Comparison of ENCODE assay signal across 2 cellular contexts in the genomic region with DNA sequence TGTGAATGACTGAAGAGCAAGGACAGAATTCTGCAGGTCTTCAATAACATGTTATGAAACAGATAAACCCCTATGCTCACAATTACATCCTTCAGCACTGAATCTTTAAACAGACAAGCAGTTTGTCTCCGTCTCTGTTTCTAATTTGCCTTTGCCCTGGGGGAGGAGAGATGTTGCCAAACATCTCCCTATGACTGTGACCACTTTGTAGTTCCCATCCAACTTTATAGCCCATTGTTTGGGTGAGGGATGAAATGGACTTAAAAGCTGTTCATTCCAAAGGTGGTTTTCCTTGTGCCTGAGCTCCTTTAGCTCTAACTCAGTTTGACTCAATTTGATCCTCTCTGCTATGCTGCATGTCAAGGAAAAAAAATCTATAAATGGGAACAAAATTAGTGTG.
TF ChIP-seq lines count a peak whose summit lies in the region.

No MANE protein-coding gene starts in this region.

TF ChIP-seq in GM23338, 12 proteins besides CTCF, POLR2A, EP300 and RAD21 (continued from another document and continues in another):
- TF ChIP-seq ETS1 (IDR thresholded peaks at IDR 0.05) (no peak), ZNF331 (CRISPR knock-in tag; IDR thresholded peaks at IDR 0.05; ENCODE audit: low read depth) (no peak), POLR2AphosphoS5 (IDR thresholded peaks at IDR 0.05; ENCODE audit: low read depth) (no peak), EZH2 (IDR thresholded peaks at IDR 0.05; ENCODE audit: low read depth, unreplicated experiment) (no peak), EZH2phosphoT487 (IDR thresholded peaks at IDR 0.05; ENCODE audit: unreplicated experiment) (no peak), CREB1 (CRISPR knock-in tag; IDR thresholded peaks at IDR 0.05; ENCODE audit: low read depth) (no peak), ZNF114 (CRISPR knock-in tag; IDR thresholded peaks at IDR 0.05) (no peak), NANOG (IDR thresholded peaks at IDR 0.05; ENCODE audit: borderline replicate concordance) (no peak)
- TF ChIP-seq, protein P1, sequence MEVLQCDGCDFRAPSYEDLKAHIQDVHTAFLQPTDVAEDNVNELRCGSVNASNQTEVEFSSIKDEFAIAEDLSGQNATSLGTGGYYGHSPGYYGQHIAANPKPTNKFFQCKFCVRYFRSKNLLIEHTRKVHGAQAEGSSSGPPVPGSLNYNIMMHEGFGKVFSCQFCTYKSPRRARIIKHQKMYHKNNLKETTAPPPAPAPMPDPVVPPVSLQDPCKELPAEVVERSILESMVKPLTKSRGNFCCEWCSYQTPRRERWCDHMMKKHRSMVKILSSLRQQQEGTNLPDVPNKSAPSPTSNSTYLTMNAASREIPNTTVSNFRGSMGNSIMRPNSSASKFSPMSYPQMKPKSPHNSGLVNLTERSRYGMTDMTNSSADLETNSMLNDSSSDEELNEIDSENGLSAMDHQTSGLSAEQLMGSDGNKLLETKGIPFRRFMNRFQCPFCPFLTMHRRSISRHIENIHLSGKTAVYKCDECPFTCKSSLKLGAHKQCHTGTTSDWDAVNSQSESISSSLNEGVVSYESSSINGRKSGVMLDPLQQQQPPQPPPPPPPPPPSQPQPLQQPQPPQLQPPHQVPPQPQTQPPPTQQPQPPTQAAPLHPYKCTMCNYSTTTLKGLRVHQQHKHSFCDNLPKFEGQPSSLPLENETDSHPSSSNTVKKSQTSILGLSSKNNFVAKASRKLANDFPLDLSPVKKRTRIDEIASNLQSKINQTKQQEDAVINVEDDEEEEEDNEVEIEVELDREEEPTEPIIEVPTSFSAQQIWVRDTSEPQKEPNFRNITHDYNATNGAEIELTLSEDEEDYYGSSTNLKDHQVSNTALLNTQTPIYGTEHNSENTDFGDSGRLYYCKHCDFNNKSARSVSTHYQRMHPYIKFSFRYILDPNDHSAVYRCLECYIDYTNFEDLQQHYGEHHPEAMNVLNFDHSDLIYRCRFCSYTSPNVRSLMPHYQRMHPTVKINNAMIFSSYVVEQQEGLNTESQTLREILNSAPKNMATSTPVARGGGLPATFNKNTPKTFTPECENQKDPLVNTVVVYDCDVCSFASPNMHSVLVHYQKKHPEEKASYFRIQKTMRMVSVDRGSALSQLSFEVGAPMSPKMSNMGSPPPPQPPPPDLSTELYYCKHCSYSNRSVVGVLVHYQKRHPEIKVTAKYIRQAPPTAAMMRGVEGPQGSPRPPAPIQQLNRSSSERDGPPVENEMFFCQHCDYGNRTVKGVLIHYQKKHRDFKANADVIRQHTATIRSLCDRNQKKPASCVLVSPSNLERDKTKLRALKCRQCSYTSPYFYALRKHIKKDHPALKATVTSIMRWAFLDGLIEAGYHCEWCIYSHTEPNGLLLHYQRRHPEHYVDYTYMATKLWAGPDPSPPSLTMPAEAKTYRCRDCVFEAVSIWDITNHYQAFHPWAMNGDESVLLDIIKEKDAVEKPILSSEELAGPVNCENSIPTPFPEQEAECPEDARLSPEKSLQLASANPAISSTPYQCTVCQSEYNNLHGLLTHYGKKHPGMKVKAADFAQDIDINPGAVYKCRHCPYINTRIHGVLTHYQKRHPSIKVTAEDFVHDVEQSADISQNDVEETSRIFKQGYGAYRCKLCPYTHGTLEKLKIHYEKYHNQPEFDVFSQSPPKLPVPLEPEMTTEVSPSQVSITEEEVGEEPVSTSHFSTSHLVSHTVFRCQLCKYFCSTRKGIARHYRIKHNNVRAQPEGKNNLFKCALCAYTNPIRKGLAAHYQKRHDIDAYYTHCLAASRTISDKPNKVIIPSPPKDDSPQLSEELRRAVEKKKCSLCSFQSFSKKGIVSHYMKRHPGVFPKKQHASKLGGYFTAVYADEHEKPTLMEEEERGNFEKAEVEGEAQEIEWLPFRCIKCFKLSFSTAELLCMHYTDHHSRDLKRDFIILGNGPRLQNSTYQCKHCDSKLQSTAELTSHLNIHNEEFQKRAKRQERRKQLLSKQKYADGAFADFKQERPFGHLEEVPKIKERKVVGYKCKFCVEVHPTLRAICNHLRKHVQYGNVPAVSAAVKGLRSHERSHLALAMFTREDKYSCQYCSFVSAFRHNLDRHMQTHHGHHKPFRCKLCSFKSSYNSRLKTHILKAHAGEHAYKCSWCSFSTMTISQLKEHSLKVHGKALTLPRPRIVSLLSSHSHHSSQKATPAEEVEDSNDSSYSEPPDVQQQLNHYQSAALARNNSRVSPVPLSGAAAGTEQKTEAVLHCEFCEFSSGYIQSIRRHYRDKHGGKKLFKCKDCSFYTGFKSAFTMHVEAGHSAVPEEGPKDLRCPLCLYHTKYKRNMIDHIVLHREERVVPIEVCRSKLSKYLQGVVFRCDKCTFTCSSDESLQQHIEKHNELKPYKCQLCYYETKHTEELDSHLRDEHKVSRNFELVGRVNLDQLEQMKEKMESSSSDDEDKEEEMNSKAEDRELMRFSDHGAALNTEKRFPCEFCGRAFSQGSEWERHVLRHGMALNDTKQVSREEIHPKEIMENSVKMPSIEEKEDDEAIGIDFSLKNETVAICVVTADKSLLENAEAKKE (CRISPR knock-in tag; IDR thresholded peaks at IDR 0.05) = no peak
- TF ChIP-seq, protein P2, sequence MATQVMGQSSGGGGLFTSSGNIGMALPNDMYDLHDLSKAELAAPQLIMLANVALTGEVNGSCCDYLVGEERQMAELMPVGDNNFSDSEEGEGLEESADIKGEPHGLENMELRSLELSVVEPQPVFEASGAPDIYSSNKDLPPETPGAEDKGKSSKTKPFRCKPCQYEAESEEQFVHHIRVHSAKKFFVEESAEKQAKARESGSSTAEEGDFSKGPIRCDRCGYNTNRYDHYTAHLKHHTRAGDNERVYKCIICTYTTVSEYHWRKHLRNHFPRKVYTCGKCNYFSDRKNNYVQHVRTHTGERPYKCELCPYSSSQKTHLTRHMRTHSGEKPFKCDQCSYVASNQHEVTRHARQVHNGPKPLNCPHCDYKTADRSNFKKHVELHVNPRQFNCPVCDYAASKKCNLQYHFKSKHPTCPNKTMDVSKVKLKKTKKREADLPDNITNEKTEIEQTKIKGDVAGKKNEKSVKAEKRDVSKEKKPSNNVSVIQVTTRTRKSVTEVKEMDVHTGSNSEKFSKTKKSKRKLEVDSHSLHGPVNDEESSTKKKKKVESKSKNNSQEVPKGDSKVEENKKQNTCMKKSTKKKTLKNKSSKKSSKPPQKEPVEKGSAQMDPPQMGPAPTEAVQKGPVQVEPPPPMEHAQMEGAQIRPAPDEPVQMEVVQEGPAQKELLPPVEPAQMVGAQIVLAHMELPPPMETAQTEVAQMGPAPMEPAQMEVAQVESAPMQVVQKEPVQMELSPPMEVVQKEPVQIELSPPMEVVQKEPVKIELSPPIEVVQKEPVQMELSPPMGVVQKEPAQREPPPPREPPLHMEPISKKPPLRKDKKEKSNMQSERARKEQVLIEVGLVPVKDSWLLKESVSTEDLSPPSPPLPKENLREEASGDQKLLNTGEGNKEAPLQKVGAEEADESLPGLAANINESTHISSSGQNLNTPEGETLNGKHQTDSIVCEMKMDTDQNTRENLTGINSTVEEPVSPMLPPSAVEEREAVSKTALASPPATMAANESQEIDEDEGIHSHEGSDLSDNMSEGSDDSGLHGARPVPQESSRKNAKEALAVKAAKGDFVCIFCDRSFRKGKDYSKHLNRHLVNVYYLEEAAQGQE (IDR thresholded peaks at IDR 0.05; ENCODE audit: unreplicated experiment) = no peak

TF ChIP-seq in K562, 482 proteins besides CTCF, POLR2A, EP300 and RAD21 (continued from another document):
- TF ChIP-seq, protein P3, sequence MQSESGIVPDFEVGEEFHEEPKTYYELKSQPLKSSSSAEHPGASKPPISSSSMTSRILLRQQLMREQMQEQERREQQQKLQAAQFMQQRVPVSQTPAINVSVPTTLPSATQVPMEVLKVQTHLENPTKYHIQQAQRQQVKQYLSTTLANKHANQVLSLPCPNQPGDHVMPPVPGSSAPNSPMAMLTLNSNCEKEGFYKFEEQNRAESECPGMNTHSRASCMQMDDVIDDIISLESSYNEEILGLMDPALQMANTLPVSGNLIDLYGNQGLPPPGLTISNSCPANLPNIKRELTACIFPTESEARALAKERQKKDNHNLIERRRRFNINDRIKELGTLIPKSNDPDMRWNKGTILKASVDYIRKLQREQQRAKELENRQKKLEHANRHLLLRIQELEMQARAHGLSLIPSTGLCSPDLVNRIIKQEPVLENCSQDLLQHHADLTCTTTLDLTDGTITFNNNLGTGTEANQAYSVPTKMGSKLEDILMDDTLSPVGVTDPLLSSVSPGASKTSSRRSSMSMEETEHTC (IDR thresholded peaks at IDR 0.05) = no peak
- TF ChIP-seq JUND (IDR thresholded peaks at IDR 0.05; ENCODE audit: borderline replicate concordance, low read depth, low read length) = no peak
- no peak for TF ChIP-seq JUND (tag; IDR thresholded peaks at IDR 0.05; ENCODE audit: borderline replicate concordance, low read depth, low read length)
- TF ChIP-seq ZFP1 (CRISPR knock-in tag; IDR thresholded peaks at IDR 0.05) = no peak
- TF ChIP-seq ZNF444 (CRISPR knock-in tag; IDR thresholded peaks at IDR 0.05) = no peak
- TF ChIP-seq, protein P4, sequence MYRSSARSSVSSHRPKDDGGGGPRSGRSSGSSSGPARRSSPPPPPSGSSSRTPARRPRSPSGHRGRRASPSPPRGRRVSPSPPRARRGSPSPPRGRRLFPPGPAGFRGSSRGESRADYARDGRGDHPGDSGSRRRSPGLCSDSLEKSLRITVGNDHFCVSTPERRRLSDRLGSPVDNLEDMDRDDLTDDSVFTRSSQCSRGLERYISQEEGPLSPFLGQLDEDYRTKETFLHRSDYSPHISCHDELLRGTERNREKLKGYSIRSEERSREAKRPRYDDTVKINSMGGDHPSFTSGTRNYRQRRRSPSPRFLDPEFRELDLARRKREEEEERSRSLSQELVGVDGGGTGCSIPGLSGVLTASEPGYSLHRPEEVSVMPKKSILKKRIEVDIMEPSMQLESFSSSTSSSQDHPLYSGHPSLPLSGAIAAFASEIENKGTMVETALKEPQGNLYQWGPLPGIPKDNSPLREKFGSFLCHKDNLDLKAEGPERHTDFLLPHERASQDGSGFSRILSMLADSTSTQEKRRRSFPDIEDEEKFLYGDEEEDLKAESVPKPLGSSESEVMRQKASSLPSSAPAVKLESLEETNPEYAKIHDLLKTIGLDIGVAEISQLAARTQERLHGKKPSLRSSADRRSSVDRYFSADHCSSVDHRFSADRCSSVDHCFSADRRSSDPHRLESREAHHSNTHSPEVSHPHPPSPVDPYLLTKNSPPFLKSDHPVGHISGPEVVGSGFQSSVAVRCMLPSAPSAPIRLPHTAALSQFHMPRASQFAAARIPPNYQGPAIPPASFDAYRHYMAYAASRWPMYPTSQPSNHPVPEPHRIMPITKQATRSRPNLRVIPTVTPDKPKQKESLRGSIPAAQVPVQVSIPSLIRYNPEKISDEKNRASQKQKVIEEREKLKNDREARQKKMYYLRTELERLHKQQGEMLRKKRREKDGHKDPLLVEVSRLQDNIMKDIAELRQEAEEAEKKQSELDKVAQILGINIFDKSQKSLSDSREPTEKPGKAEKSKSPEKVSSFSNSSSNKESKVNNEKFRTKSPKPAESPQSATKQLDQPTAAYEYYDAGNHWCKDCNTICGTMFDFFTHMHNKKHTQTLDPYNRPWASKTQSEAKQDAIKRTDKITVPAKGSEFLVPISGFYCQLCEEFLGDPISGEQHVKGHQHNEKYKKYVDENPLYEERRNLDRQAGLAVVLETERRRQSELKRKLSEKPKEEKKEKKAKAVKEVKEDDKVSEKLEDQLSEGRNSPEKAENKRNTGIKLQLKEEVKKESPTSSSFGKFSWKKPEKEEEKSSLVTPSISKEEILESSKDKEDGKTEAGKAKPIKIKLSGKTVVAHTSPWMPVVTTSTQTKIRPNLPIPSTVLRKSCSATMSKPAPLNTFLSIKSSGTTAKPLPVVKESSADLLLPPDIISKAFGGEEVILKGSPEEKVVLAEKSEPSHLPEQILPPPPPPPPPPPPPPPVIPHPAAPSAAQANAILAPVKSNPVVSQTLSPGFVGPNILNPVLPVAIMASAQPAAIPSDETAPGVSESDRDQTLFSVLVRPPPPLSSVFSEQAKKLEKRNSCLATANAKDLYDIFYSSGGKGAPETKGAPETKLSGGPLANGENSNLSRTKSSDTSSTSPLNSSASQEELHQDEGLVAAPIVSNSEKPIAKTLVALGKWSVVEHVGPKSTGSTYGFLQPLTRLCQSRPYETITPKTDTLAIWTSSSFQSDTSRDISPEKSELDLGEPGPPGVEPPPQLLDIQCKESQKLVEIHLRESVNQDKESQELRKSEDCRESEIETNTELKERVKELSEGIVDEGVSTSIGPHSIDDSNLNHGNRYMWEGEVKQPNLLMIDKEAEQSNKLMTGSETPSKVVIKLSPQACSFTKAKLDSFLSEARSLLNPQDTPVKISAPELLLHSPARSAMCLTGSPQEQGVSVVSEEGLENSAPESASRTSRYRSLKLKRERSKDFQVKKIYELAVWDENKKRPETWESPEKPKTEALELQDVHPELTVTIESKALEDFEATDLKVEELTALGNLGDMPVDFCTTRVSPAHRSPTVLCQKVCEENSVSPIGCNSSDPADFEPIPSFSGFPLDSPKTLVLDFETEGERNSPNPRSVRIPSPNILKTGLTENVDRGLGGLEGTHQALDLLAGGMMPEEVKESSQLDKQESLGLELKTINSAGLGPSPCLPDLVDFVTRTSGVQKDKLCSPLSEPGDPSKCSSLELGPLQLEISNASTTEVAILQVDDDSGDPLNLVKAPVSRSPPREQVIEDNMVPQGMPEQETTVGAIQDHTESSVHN (IDR thresholded peaks at IDR 0.05; ENCODE audit: borderline replicate concordance in 1 of 2, low read depth in 1 of 2) = no peak
